Comparison of ENCODE assay signal across 7 cellular contexts in genomic region chr9:6024035-6024554, GRCh38. TPM values are rescaled to one million over a fixed set of nuclear protein-coding genes. Genes with fewer than 3 reads are reported as not detected.
DNase-seq lines count a peak whose midpoint lies in the region; ATAC-seq and TF ChIP-seq lines count a peak whose summit lies in the region.

No MANE protein-coding gene starts in this region.

- peak; percentile 80 for ATAC-seq in GM18868 (IDR thresholded peaks at IDR 0.05; ENCODE audit: unreplicated experiment)
- peak; percentile 86 for ATAC-seq in activated B cell treated with CpG ODN at 0.5 μM for 24 hours (ENCODE audit: low read depth)

- peaks cover 4% of the 10 kb centered on the region for H3K27me3 Mint-ChIP-seq in activated B cell treated with CpG ODN at 0.5 μM for 24 hours

- H3K36me3 ChIP-seq in kidney epithelial cell (ENCODE audit: control insufficient read depth, insufficient read depth, low read length), result no peaks in the 10 kb centered on the region

- CTCF ChIA-PET in activated B cell treated with CpG ODN at 0.5 μM for 24 hours (lab: Charles Lee), result interaction anchor here (0.5 to 2.3 kb wide), 6 partner anchors 16 to 1207 kb away, joined by 3 to 10 read pairs (median 4); a partner anchor contains a TSS

- POLR2A ChIA-PET in activated B cell treated with CpG ODN at 0.5 μM for 24 hours (lab: Charles Lee), result interaction anchor here (1.5 to 2.0 kb wide), 3 partner anchors 9 to 17 kb away, joined by 4 to 8 read pairs (median 8); partner anchors contain the start of gene RANBP6

- intact Hi-C loops in activated B cell treated with CpG ODN at 0.5 μM for 24 hours (cut with micrococcal nuclease), result loop anchor here (2.0 kb wide), 1 partner anchor 27 kb away; no protein-coding TSS in a partner anchor

- no peak overlapping the region for H3K4me3 Mint-ChIP-seq in activated B cell treated with CpG ODN at 0.5 μM for 24 hours

- H3K4me3 ChIP-seq in Jurkat, Clone E6-1 (ENCODE audit: low read length), result no peak overlapping the region
- no peak overlapping the region for H3K4me3 ChIP-seq in kidney epithelial cell (ENCODE audit: low read depth, low read length)

- peak; percentile 82 for DNase-seq in DMS53 (lab: John Stamatoyannopoulos, UW)
- peak; percentile 63 for DNase-seq in Jurkat, Clone E6-1 (ENCODE audit: low read depth, low spot score)
- DNase-seq in activated B cell treated with CpG ODN at 0.5 μM for 24 hours, result no peak
- no peak for DNase-seq in kidney epithelial cell (ENCODE audit: low read depth)
- DNase-seq in 8988T, result no peak
- no peak for DNase-seq in stimulated activated CD4-positive, alpha-beta T cell treated with anti-CD3 and anti-CD28 coated beads, Interleukin-2, amount 100 ng/mL, for 48 hours

- H3K36me3 Mint-ChIP-seq in activated B cell treated with CpG ODN at 0.5 μM for 24 hours (ENCODE audit: low read depth), result no peaks in the 10 kb centered on the region

- H3K9me3 Mint-ChIP-seq in activated B cell treated with CpG ODN at 0.5 μM for 24 hours, result peaks cover 5% of the 10 kb centered on the region

- no peak overlapping the region for H3K27ac Mint-ChIP-seq in activated B cell treated with CpG ODN at 0.5 μM for 24 hours

- H3K4me1 Mint-ChIP-seq in activated B cell treated with CpG ODN at 0.5 μM for 24 hours, result peaks cover 4% of the 10 kb centered on the region

- no peak for TF ChIP-seq CTCF in activated B cell treated with CpG ODN at 0.5 μM for 24 hours (IDR thresholded peaks at IDR 0.05)
- TF ChIP-seq CTCF in kidney epithelial cell (IDR thresholded peaks at IDR 0.05; ENCODE audit: insufficient read depth, low read length, poor library complexity, severe bottlenecking), result peak; percentile 64

- H3K27me3 ChIP-seq in kidney epithelial cell (ENCODE audit: control insufficient read depth, insufficient read depth, low read length), result no peaks in the 10 kb centered on the region

RNA-seq across cellular contexts. Expression of gene RANBP6, which starts 8.7 kb away (rescaled TPM):
- 24.4 TPM for polyA plus RNA-seq in Jurkat, Clone E6-1 (2012; ENCODE audit: insufficient read depth, insufficient read length)
- total RNA-seq in activated B cell treated with CpG ODN at 0.5 μM for 24 hours, result 21.6 and 22.5 TPM in 2 replicates
- 21.0 and 24.0 TPM in 2 replicates for total RNA-seq in kidney epithelial cell

Comparison
In these comparisons a context has a peak if more than half of its experiments do, and no peak if none do; other contexts are left out.
1. DNase-seq: peak in DMS53 (single experiment) and Jurkat, Clone E6-1 (single experiment); none in activated B cell treated with CpG ODN at 0.5 μM for 24 hours (single experiment), kidney epithelial cell (single experiment), 8988T (single experiment) and stimulated activated CD4-positive, alpha-beta T cell treated with anti-CD3 and anti-CD28 coated beads, Interleukin-2, amount 100 ng/mL, for 48 hours (0 of 2).